Comparison of ENCODE assay signal across 23 cellular contexts in the genomic region with DNA sequence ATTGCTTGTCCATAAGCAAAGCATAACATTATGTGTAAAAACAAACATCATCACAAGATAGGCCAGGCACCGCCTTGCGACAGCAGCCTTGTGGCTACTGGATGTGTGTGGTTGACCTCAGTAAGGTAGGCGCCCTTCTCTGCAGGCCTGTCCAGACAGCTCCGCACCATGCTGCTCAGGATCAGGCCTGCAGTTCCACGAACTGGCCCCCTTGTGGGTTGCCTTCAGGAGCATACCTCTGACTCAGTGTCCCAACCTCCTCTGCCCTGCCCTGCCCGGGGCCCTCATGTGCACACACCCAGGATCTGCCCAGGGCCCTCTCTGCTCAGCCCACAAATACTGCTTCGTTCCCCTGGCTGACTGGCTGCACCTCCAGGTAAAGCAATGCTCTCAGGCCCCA. TPM values are rescaled to one million over a fixed set of nuclear protein-coding genes. Genes with fewer than 3 reads are reported as not detected.
DNase-seq lines count a peak whose midpoint lies in the region; ATAC-seq and TF ChIP-seq lines count a peak whose summit lies in the region.
"Had no signal": no experiment of that assay in that cellular context is flagged by ENCODE, and none has a peak within 500 bp of the region (broad histone marks: within the 10 kb centered on the region; RNA-seq: fewer than 3 reads in every experiment).

No MANE protein-coding gene starts in this region.

- H3K4me3 ChIP-seq in upper lobe of right lung: no peak overlapping the region
- H3K4me3 ChIP-seq: BLaER1, SJCRH30 had no signal

- POLR2A ChIA-PET in RWPE1 (lab: Yijun Ruan, JAX; ENCODE audit: low non-redundant PET) (no interaction called here), T-cell (lab: Charles Lee) (no interaction called here)

- peak; percentile 13 for DNase-seq in NK-92 treated with Interleukin-12 subunit alpha and Interleukin-12 subunit beta, amount 100 ng/mL, for 24 hours (lab: John Stamatoyannopoulos, UW)
- DNase-seq in NK-92 (lab: John Stamatoyannopoulos, UW; ENCODE audit: unreplicated experiment): no peak
- DNase-seq in RWPE1 (ENCODE audit: low spot score): peak; percentile 87
- no peak for DNase-seq in upper lobe of right lung
- no peak for DNase-seq in T-cell
- no peak for DNase-seq in omental fat pad (ENCODE audit: low spot score)
- DNase-seq: ACHN; CD4-positive, alpha-beta T cell; COR-L47; DMS79; GOT3; NCI-H1417 treated with DMSO at 0.1 percent for 48 hours; NCI-H187; NCI-H446 treated with DMSO at 0.1 percent for 48 hours; NCI-H526 treated with DMSO at 0.1 percent for 48 hours; PC-3; SJCRH30 had no signal

- intact Hi-C loops in upper lobe of right lung (cut with DNase I): loop anchor here (10.0 kb wide), 1 partner anchor 68 kb away; no protein-coding TSS in a partner anchor

- peaks cover 9% of the 10 kb centered on the region for H3K4me1 ChIP-seq in upper lobe of right lung
- H3K4me1 ChIP-seq: SJCRH30 had no signal

- peaks cover 0 to 7% of the 10 kb centered on the region in 2 donors for H3K27me3 Mint-ChIP-seq in T-cell
- H3K27me3 Mint-ChIP-seq: CD4-positive, alpha-beta T cell had no signal

- CTCF ChIA-PET in RWPE1 (lab: Yijun Ruan, JAX) (interaction anchor here (0.7 kb wide), 1 partner anchor 16 kb away, joined by 3 read pairs; a partner anchor contains a TSS), T-cell (lab: Charles Lee) (no interaction called here)

- TF ChIP-seq CTCF in RWPE1 (conservative IDR thresholded peaks at IDR 0.05; ENCODE audit: low read depth) (no peak), upper lobe of right lung (IDR thresholded peaks at IDR 0.05) (no peak), omental fat pad (IDR thresholded peaks at IDR 0.05) (no peak)

- H3K9me3 Mint-ChIP-seq in T-cell: no peaks in the 10 kb centered on the region
- H3K9me3 Mint-ChIP-seq: CD4-positive, alpha-beta T cell; IgD-negative memory B cell had no signal

- H3K36me3 ChIP-seq in upper lobe of right lung: peaks cover 11% of the 10 kb centered on the region
- H3K36me3 ChIP-seq: SJCRH30 had no signal

- H3K4me3 Mint-ChIP-seq in T-cell: no peak overlapping the region
- H3K4me3 Mint-ChIP-seq: CD4-positive, alpha-beta T cell; IgD-negative memory B cell had no signal

- ATAC-seq in esophagus mucosa (peak; percentile 96), upper lobe of right lung (peak; percentile 5), GM18517 (IDR thresholded peaks at IDR 0.05; ENCODE audit: unreplicated experiment) (no peak), T-cell (replicated peaks in 1 of 4) (no peak), omental fat pad (ENCODE audit: low FRiP score) (no peak)
- ATAC-seq: HCT116, PC-3 had no signal

- peaks cover 6% of the 10 kb centered on the region for H3K27me3 ChIP-seq in upper lobe of right lung
- H3K27me3 ChIP-seq: BLaER1, SJCRH30 had no signal

- peaks cover 11 to 14% (median 11%) of the 10 kb centered on the region in 3 donors for H3K4me1 Mint-ChIP-seq in T-cell

- no peaks in the 10 kb centered on the region for H3K9me3 ChIP-seq in upper lobe of right lung
- H3K9me3 ChIP-seq: SJCRH30 had no signal

- H3K36me3 Mint-ChIP-seq in T-cell: peaks cover 12% of the 10 kb centered on the region

- H3K27ac ChIP-seq in RWPE1 (peak overlapping the region; percentile 74), upper lobe of right lung (no peak overlapping the region)
- H3K27ac ChIP-seq: 22Rv1, BLaER1, SJCRH30 had no signal

- no peak overlapping the region for H3K27ac Mint-ChIP-seq in T-cell
- H3K27ac Mint-ChIP-seq: CD4-positive, alpha-beta T cell had no signal

RNA-seq across cellular contexts. Expression of a gene that starts 16.1 kb away (rescaled TPM):
- total RNA-seq in esophagus mucosa: 8.9 TPM
- total RNA-seq in upper lobe of right lung: 14.9 TPM
- total RNA-seq in T-cell: 10 to 100 TPM; 24.6 to 33.3 (median 28.4) TPM
- 10 to 100 TPM; 14.3 to 18.0 (median 17.0) TPM for total RNA-seq in omental fat pad

Comparison
In these comparisons a context has a peak if more than half of its experiments do, and no peak if none do; other contexts are left out.
1. DNase-seq: peak in NK-92 treated with Interleukin-12 subunit alpha and Interleukin-12 subunit beta, amount 100 ng/mL, for 24 hours (single experiment) and RWPE1 (single experiment); none in NK-92 (single experiment), upper lobe of right lung (single experiment), T-cell (0 of 34) and omental fat pad (single experiment).
2. ATAC-seq: peak in esophagus mucosa (single experiment) and upper lobe of right lung (single experiment); none in GM18517 (single experiment), T-cell (0 of 4) and omental fat pad (single experiment).